ENCODE assay signal across 25 cellular contexts in genomic region chr4:54395013-54395527, GRCh38.
DNase-seq lines count a peak whose midpoint lies in the region; ATAC-seq lines count a peak whose summit lies in the region.
"Had no signal": no experiment of that assay in that cellular context is flagged by ENCODE, and none has a peak within 500 bp of the region (broad histone marks: within the 10 kb centered on the region; RNA-seq: fewer than 3 reads in every experiment).

No MANE protein-coding gene starts in this region.

- no peaks in the 10 kb centered on the region for H3K36me3 Mint-ChIP-seq in activated T-helper 17 cell treated with anti-CD3 and anti-CD28 coated beads, Interleukin-2, amount 50 U/mL, for 72 hours (ENCODE audit: low read depth)
- no peaks in the 10 kb centered on the region for H3K36me3 Mint-ChIP-seq in natural killer cell treated with Interleukin-12 subunit alpha and Interleukin-12 subunit beta and Interleukin-15 and Interleukin-18, amount 100 ng/mL, for 72 hours
- peaks cover 0 to 3% (median 0%) of the 10 kb centered on the region in 5 donors for H3K36me3 Mint-ChIP-seq in naive thymus-derived CD4-positive, alpha-beta T cell

- CTCF ChIA-PET in naive thymus-derived CD4-positive, alpha-beta T cell (lab: Charles Lee): no interaction called here

- no peak overlapping the region for H3K4me3 ChIP-seq in naive thymus-derived CD4-positive, alpha-beta T cell (ENCODE audit: low read length)
- H3K4me3 ChIP-seq: PC-9, SJCRH30 had no signal

- no peaks in the 10 kb centered on the region for H3K4me1 ChIP-seq in naive thymus-derived CD4-positive, alpha-beta T cell (ENCODE audit: control insufficient read depth in 2 of 2, insufficient read depth in 2 of 2, low read length in 2 of 2)
- H3K4me1 ChIP-seq: BE2C, SJCRH30 had no signal

- intact Hi-C loops in naive thymus-derived CD4-positive, alpha-beta T cell (cut with micrococcal nuclease): no loop called here

- ATAC-seq in stimulated activated naive CD8-positive, alpha-beta T cell treated with anti-CD3 and anti-CD28 coated beads, Interleukin-15, amount 100 ng/mL, for 72 hours: peak; percentile 39
- no peak for ATAC-seq in stimulated activated naive CD8-positive, alpha-beta T cell treated with anti-CD3 and anti-CD28 coated beads, Interleukin-15, Interleukin-2, amounts not matched to agents 100 U/mL and 50 U/mL, for 24 hours
- ATAC-seq in activated T-helper 17 cell treated with anti-CD3 and anti-CD28 coated beads, Interleukin-2, amount 50 U/mL, for 72 hours (replicated peaks): peak; percentile 57
- ATAC-seq in natural killer cell treated with Interleukin-12 subunit alpha and Interleukin-12 subunit beta and Interleukin-15 and Interleukin-18, amount 100 ng/mL, for 72 hours: peak; percentile 34 to 70
- ATAC-seq in naive thymus-derived CD4-positive, alpha-beta T cell: no peak
- ATAC-seq: HCT116, HepG2, Right ventricle myocardium inferior, SK-N-SH treated with all-trans-retinoic acid at 6 μM for 48 hours had no signal

- peaks cover 7% of the 10 kb centered on the region for H3K27me3 Mint-ChIP-seq in stimulated activated naive CD8-positive, alpha-beta T cell treated with anti-CD3 and anti-CD28 coated beads, Interleukin-15, amount 100 ng/mL, for 72 hours
- H3K27me3 Mint-ChIP-seq in activated T-helper 17 cell treated with anti-CD3 and anti-CD28 coated beads, Interleukin-2, amount 50 U/mL, for 72 hours: peaks cover 7% of the 10 kb centered on the region
- H3K27me3 Mint-ChIP-seq in natural killer cell treated with Interleukin-12 subunit alpha and Interleukin-12 subunit beta and Interleukin-15 and Interleukin-18, amount 100 ng/mL, for 72 hours: peaks cover 0 to 2% of the 10 kb centered on the region in 2 donors
- peaks cover 0 to 9% (median 0%) of the 10 kb centered on the region in 5 donors for H3K27me3 Mint-ChIP-seq in naive thymus-derived CD4-positive, alpha-beta T cell

- no peak for DNase-seq in stimulated activated naive CD8-positive, alpha-beta T cell treated with anti-CD3 and anti-CD28 coated beads, Interleukin-15, amount 100 ng/mL, for 72 hours
- DNase-seq in stimulated activated naive CD8-positive, alpha-beta T cell treated with anti-CD3 and anti-CD28 coated beads, Interleukin-15, Interleukin-2, amounts not matched to agents 100 U/mL and 50 U/mL, for 24 hours: no peak
- no peak for DNase-seq in natural killer cell treated with Interleukin-12 subunit alpha and Interleukin-12 subunit beta and Interleukin-15 and Interleukin-18, amount 100 ng/mL, for 72 hours (ENCODE audit: low spot score)
- no peak for DNase-seq in stimulated activated CD8-positive, alpha-beta memory T cell treated with anti-CD3 and anti-CD28 coated beads, Interleukin-4, amount 100 ng/mL, for 48 hours
- DNase-seq in NCI-H2107 treated with DMSO at 0.1 percent for 48 hours (lab: John Stamatoyannopoulos, UW; ENCODE audit: unreplicated experiment) (no peak), NCI-H526 treated with DMSO at 0.1 percent for 48 hours (lab: John Stamatoyannopoulos, UW) (no peak)
- no peak for DNase-seq in naive thymus-derived CD4-positive, alpha-beta T cell
- DNase-seq: ACHN; BE2C; DMS153; DND-41; MV-4-11; NCI-H1105; NCI-H1436 treated with DMSO at 0.1 percent for 48 hours; NCI-H187 treated with DMSO at 0.1 percent for 48 hours; NCI-H748 treated with DMSO at 0.1 percent for 48 hours; NK-92 treated with Interleukin-12 subunit alpha and Interleukin-12 subunit beta, amount 100 ng/mL, for 24 hours; PC-9; SJCRH30 had no signal

- POLR2A ChIA-PET in naive thymus-derived CD4-positive, alpha-beta T cell (lab: Charles Lee): no interaction called here

- H3K9me3 Mint-ChIP-seq in stimulated activated naive CD8-positive, alpha-beta T cell treated with anti-CD3 and anti-CD28 coated beads, Interleukin-15, amount 100 ng/mL, for 72 hours: no peaks in the 10 kb centered on the region
- no peaks in the 10 kb centered on the region for H3K9me3 Mint-ChIP-seq in activated T-helper 17 cell treated with anti-CD3 and anti-CD28 coated beads, Interleukin-2, amount 50 U/mL, for 72 hours
- no peaks in the 10 kb centered on the region for H3K9me3 Mint-ChIP-seq in natural killer cell treated with Interleukin-12 subunit alpha and Interleukin-12 subunit beta and Interleukin-15 and Interleukin-18, amount 100 ng/mL, for 72 hours
- peaks cover 0 to 3% (median 0%) of the 10 kb centered on the region in 11 donors for H3K9me3 Mint-ChIP-seq in naive thymus-derived CD4-positive, alpha-beta T cell

- no peaks in the 10 kb centered on the region for H3K4me1 Mint-ChIP-seq in stimulated activated naive CD8-positive, alpha-beta T cell treated with anti-CD3 and anti-CD28 coated beads, Interleukin-15, amount 100 ng/mL, for 72 hours
- no peaks in the 10 kb centered on the region for H3K4me1 Mint-ChIP-seq in activated T-helper 17 cell treated with anti-CD3 and anti-CD28 coated beads, Interleukin-2, amount 50 U/mL, for 72 hours
- H3K4me1 Mint-ChIP-seq in natural killer cell treated with Interleukin-12 subunit alpha and Interleukin-12 subunit beta and Interleukin-15 and Interleukin-18, amount 100 ng/mL, for 72 hours (ENCODE audit: low read depth in 2 of 2): peaks cover 0 to 6% of the 10 kb centered on the region in 2 donors
- no peaks in the 10 kb centered on the region for H3K4me1 Mint-ChIP-seq in naive thymus-derived CD4-positive, alpha-beta T cell

- H3K27ac ChIP-seq in naive thymus-derived CD4-positive, alpha-beta T cell (ENCODE audit: low read depth, low read length): no peak overlapping the region
- H3K27ac ChIP-seq: 22Rv1, PC-9, SJCRH30 had no signal

- H3K27me3 ChIP-seq in naive thymus-derived CD4-positive, alpha-beta T cell (ENCODE audit: control insufficient read depth in 2 of 2, insufficient read depth in 2 of 2, low read length in 2 of 2): no peaks in the 10 kb centered on the region
- H3K27me3 ChIP-seq: BE2C, SJCRH30 had no signal

- H3K4me3 Mint-ChIP-seq in stimulated activated naive CD8-positive, alpha-beta T cell treated with anti-CD3 and anti-CD28 coated beads, Interleukin-15, amount 100 ng/mL, for 72 hours: no peak overlapping the region
- no peak overlapping the region for H3K4me3 Mint-ChIP-seq in activated T-helper 17 cell treated with anti-CD3 and anti-CD28 coated beads, Interleukin-2, amount 50 U/mL, for 72 hours
- H3K4me3 Mint-ChIP-seq in natural killer cell treated with Interleukin-12 subunit alpha and Interleukin-12 subunit beta and Interleukin-15 and Interleukin-18, amount 100 ng/mL, for 72 hours: no peak overlapping the region
- H3K4me3 Mint-ChIP-seq in naive thymus-derived CD4-positive, alpha-beta T cell: no peak overlapping the region

- H3K36me3 ChIP-seq in naive thymus-derived CD4-positive, alpha-beta T cell (ENCODE audit: control insufficient read depth in 2 of 3, insufficient read depth in 3 of 3, low read length in 3 of 3): no peaks in the 10 kb centered on the region
- H3K36me3 ChIP-seq: BE2C, SJCRH30 had no signal

- no peak overlapping the region for H3K27ac Mint-ChIP-seq in stimulated activated naive CD8-positive, alpha-beta T cell treated with anti-CD3 and anti-CD28 coated beads, Interleukin-15, amount 100 ng/mL, for 72 hours
- H3K27ac Mint-ChIP-seq in activated T-helper 17 cell treated with anti-CD3 and anti-CD28 coated beads, Interleukin-2, amount 50 U/mL, for 72 hours: no peak overlapping the region
- H3K27ac Mint-ChIP-seq in natural killer cell treated with Interleukin-12 subunit alpha and Interleukin-12 subunit beta and Interleukin-15 and Interleukin-18, amount 100 ng/mL, for 72 hours: no peak overlapping the region
- H3K27ac Mint-ChIP-seq in naive thymus-derived CD4-positive, alpha-beta T cell: no peak overlapping the region

- H3K9me3 ChIP-seq in naive thymus-derived CD4-positive, alpha-beta T cell (ENCODE audit: control insufficient read depth in 2 of 3, low read length in 3 of 3): no peaks in the 10 kb centered on the region
- H3K9me3 ChIP-seq: BE2C, SJCRH30 had no signal

Comparison
In these comparisons a context has a peak if more than half of its experiments do, and no peak if none do; other contexts are left out.
1. ATAC-seq: peak in stimulated activated naive CD8-positive, alpha-beta T cell treated with anti-CD3 and anti-CD28 coated beads, Interleukin-15, amount 100 ng/mL, for 72 hours (single experiment), activated T-helper 17 cell treated with anti-CD3 and anti-CD28 coated beads, Interleukin-2, amount 50 U/mL, for 72 hours (single experiment) and natural killer cell treated with Interleukin-12 subunit alpha and Interleukin-12 subunit beta and Interleukin-15 and Interleukin-18, amount 100 ng/mL, for 72 hours (2 of 2); none in stimulated activated naive CD8-positive, alpha-beta T cell treated with anti-CD3 and anti-CD28 coated beads, Interleukin-15, Interleukin-2, amounts not matched to agents 100 U/mL and 50 U/mL, for 24 hours (single experiment) and naive thymus-derived CD4-positive, alpha-beta T cell (single experiment).